21 cellular contexts compared by ENCODE assay signal in the genomic region with DNA sequence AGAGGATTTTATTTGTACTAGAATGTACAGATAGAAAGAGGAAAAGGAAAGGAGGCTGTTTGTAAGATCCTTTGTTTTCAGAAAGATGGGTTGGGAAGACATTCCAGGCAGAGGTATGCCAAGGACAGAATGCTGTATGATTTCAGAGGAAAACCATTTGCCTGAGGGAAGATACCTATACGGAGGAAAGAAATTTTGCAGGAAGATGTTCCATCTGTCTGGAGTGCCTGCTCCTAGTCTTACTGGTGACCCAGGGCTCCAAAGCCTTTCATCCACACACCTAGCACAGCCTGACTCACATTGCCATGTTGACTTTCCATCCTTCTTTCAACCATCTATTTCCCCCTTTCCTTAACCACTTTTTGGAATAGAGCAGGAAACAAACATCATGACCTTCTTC. TPM values are rescaled to one million over a fixed set of nuclear protein-coding genes. Genes with fewer than 3 reads are reported as not detected.
DNase-seq lines count a peak whose midpoint lies in the region; ATAC-seq and TF ChIP-seq lines count a peak whose summit lies in the region.
"Had no signal": no experiment of that assay in that cellular context is flagged by ENCODE, and none has a peak within 500 bp of the region (broad histone marks: within the 10 kb centered on the region; RNA-seq: fewer than 3 reads in every experiment).

No MANE protein-coding gene starts in this region.

- no peaks in the 10 kb centered on the region for H3K36me3 ChIP-seq in left lung
- H3K36me3 ChIP-seq: BLaER1 treated with 17β-estradiol and CSF1 and Interleukin-3, amounts not matched to agents 10 nM and 100 nM had no signal

- no peak for ATAC-seq in GM18867 (IDR thresholded peaks at IDR 0.05; ENCODE audit: unreplicated experiment)
- ATAC-seq in SK-N-SH treated with all-trans-retinoic acid at 6 μM for 48 hours: no peak
- ATAC-seq in left lung: no peak
- ATAC-seq: CD8-positive, alpha-beta T cell had no signal

- peaks cover 0 to 12% of the 10 kb centered on the region in 2 donors for H3K9me3 ChIP-seq in left lung

- H3K27ac ChIP-seq in left lung: no peak overlapping the region
- H3K27ac ChIP-seq: BLaER1 treated with 17β-estradiol and CSF1 and Interleukin-3, amounts not matched to agents 10 nM and 100 nM; HL-60; RWPE1 had no signal

- H3K4me1 ChIP-seq in left lung: no peaks in the 10 kb centered on the region
- H3K4me1 ChIP-seq: BLaER1 treated with 17β-estradiol and CSF1 and Interleukin-3, amounts not matched to agents 10 nM and 100 nM had no signal

- H3K27me3 ChIP-seq in left lung: no peaks in the 10 kb centered on the region
- H3K27me3 ChIP-seq: BLaER1 treated with 17β-estradiol and CSF1 and Interleukin-3, amounts not matched to agents 10 nM and 100 nM had no signal

- DNase-seq in ELR (ENCODE audit: low read depth) (peak; percentile 17), RPMI7951 (ENCODE audit: low read depth) (peak; percentile 20), islet precursor cell (peak; percentile 82), left lung (no peak)
- no peak for DNase-seq in stimulated activated naive CD4-positive, alpha-beta T cell treated with Interleukin-2 at 50 U/mL for 16 hours (lab: John Stamatoyannopoulos, UW)
- DNase-seq: ACHN; CD8-positive, alpha-beta T cell; H7; KBM-7; MV-4-11; NCI-H1105 treated with DMSO at 0.1 percent for 48 hours; NCI-H2029 treated with DMSO at 0.1 percent for 48 hours; NCI-H526; OCI-M1; SIG-M5; SK-N-SH had no signal

- H3K4me3 ChIP-seq in left lung: no peak overlapping the region
- H3K4me3 ChIP-seq: BLaER1 treated with 17β-estradiol and CSF1 and Interleukin-3, amounts not matched to agents 10 nM and 100 nM had no signal

- TF ChIP-seq CTCF in left lung (IDR thresholded peaks at IDR 0.05): no peak

- intact Hi-C loops in left lung (cut with DNase I): no loop called here

TF ChIP-seq in SK-N-SH treated with all-trans-retinoic acid at 6 μM for 48 hours, 23 proteins besides CTCF, POLR2A, EP300 and RAD21:
- TF ChIP-seq ZFP3 (CRISPR knock-in tag; IDR thresholded peaks at IDR 0.05) (no peak), ZNF565 (CRISPR knock-in tag; conservative IDR thresholded peaks at IDR 0.05; ENCODE audit: low read depth) (no peak), CSDC2 (CRISPR knock-in tag; IDR thresholded peaks at IDR 0.05) (no peak), ARNTL (CRISPR knock-in tag; IDR thresholded peaks at IDR 0.05; ENCODE audit: borderline replicate concordance, low read depth) (no peak), TOX (CRISPR knock-in tag; IDR thresholded peaks at IDR 0.05; ENCODE audit: borderline replicate concordance) (no peak), ZNF8 (CRISPR knock-in tag; IDR thresholded peaks at IDR 0.05) (no peak), ZNF70 (CRISPR knock-in tag; IDR thresholded peaks at IDR 0.05) (no peak), TCF4 (CRISPR knock-in tag; IDR thresholded peaks at IDR 0.05; ENCODE audit: borderline replicate concordance) (no peak), PPARA (CRISPR knock-in tag; IDR thresholded peaks at IDR 0.05; ENCODE audit: borderline replicate concordance) (no peak), RARB (CRISPR knock-in tag; IDR thresholded peaks at IDR 0.05) (no peak), GLIS3 (CRISPR knock-in tag; IDR thresholded peaks at IDR 0.05) (no peak)
- TF ChIP-seq, protein P1, sequence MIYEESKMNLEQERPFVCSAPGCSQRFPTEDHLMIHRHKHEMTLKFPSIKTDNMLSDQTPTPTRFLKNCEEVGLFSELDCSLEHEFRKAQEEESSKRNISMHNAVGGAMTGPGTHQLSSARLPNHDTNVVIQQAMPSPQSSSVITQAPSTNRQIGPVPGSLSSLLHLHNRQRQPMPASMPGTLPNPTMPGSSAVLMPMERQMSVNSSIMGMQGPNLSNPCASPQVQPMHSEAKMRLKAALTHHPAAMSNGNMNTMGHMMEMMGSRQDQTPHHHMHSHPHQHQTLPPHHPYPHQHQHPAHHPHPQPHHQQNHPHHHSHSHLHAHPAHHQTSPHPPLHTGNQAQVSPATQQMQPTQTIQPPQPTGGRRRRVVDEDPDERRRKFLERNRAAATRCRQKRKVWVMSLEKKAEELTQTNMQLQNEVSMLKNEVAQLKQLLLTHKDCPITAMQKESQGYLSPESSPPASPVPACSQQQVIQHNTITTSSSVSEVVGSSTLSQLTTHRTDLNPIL (CRISPR knock-in tag; IDR thresholded peaks at IDR 0.05; ENCODE audit: low read depth): no peak
- TF ChIP-seq, protein P2, sequence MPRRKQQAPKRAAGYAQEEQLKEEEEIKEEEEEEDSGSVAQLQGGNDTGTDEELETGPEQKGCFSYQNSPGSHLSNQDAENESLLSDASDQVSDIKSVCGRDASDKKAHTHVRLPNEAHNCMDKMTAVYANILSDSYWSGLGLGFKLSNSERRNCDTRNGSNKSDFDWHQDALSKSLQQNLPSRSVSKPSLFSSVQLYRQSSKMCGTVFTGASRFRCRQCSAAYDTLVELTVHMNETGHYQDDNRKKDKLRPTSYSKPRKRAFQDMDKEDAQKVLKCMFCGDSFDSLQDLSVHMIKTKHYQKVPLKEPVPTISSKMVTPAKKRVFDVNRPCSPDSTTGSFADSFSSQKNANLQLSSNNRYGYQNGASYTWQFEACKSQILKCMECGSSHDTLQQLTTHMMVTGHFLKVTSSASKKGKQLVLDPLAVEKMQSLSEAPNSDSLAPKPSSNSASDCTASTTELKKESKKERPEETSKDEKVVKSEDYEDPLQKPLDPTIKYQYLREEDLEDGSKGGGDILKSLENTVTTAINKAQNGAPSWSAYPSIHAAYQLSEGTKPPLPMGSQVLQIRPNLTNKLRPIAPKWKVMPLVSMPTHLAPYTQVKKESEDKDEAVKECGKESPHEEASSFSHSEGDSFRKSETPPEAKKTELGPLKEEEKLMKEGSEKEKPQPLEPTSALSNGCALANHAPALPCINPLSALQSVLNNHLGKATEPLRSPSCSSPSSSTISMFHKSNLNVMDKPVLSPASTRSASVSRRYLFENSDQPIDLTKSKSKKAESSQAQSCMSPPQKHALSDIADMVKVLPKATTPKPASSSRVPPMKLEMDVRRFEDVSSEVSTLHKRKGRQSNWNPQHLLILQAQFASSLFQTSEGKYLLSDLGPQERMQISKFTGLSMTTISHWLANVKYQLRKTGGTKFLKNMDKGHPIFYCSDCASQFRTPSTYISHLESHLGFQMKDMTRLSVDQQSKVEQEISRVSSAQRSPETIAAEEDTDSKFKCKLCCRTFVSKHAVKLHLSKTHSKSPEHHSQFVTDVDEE (CRISPR knock-in tag; IDR thresholded peaks at IDR 0.05): no peak
- TF ChIP-seq, protein P3, sequence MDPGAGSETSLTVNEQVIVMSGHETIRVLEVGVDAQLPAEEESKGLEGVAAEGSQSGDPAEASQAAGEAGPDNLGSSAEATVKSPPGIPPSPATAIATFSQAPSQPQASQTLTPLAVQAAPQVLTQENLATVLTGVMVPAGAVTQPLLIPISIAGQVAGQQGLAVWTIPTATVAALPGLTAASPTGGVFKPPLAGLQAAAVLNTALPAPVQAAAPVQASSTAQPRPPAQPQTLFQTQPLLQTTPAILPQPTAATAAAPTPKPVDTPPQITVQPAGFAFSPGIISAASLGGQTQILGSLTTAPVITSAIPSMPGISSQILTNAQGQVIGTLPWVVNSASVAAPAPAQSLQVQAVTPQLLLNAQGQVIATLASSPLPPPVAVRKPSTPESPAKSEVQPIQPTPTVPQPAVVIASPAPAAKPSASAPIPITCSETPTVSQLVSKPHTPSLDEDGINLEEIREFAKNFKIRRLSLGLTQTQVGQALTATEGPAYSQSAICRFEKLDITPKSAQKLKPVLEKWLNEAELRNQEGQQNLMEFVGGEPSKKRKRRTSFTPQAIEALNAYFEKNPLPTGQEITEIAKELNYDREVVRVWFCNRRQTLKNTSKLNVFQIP (CRISPR knock-in tag; IDR thresholded peaks at IDR 0.05; ENCODE audit: borderline replicate concordance, low read depth): no peak

RNA-seq across cellular contexts. Expression of a gene that starts 18.2 kb away (rescaled TPM):
- 2.9 and 3.5 TPM in 2 replicates for total RNA-seq in RPMI7951 (2014; rRNA removed; shearing (Covaris generic))
- total RNA-seq in left lung: 1 to 10 TPM in 1 of 2 donors, under 1 TPM in 1; 0.84 to 1.1 TPM
- total RNA-seq: CD8-positive, alpha-beta T cell had no signal

Comparison
In these comparisons a context has a peak if more than half of its experiments do, and no peak if none do; other contexts are left out.
1. DNase-seq: peak in ELR (single experiment), RPMI7951 (single experiment) and islet precursor cell (single experiment); none in left lung (0 of 2) and stimulated activated naive CD4-positive, alpha-beta T cell treated with Interleukin-2 at 50 U/mL for 16 hours (single experiment).